In the genomic region with DNA sequence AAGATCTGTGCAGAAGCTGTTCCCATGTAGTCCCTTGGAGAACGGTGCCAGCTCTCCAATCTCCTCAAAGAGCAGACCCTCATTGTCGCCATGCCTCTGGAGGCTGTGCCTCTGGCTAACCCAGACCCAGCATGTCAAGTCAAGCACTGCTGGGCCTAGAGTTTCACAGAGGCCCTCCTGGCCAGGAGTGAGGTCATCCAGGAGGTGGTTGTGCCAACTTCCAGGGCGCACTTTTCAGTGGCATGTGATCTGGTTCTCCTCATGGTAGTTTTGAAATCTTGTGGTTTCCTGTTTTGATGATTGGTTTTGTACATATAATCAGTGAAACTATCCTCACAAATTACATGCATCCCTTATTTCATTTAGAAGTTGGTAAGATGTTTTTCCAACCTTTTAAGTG, we compare ENCODE assay signal across 12 cellular contexts.
DNase-seq lines count a peak whose midpoint lies in the region; ATAC-seq and TF ChIP-seq lines count a peak whose summit lies in the region.
"Had no signal": no experiment of that assay in that cellular context is flagged by ENCODE, and none has a peak within 500 bp of the region (broad histone marks: within the 10 kb centered on the region; RNA-seq: fewer than 3 reads in every experiment).

No MANE protein-coding gene starts in this region.

- POLR2A ChIA-PET in GM10248 (lab: Yijun Ruan, JAX): no interaction called here

- peaks cover 41% of the 10 kb centered on the region for H3K4me1 Mint-ChIP-seq in nephron progenitor cell

- H3K27ac Mint-ChIP-seq in nephron progenitor cell: no peak overlapping the region

- no peaks in the 10 kb centered on the region for H3K9me3 Mint-ChIP-seq in nephron progenitor cell
- H3K9me3 Mint-ChIP-seq: nephron had no signal

- H3K36me3 Mint-ChIP-seq in nephron progenitor cell (ENCODE audit: low read depth): peaks cover 5% of the 10 kb centered on the region

- no peaks in the 10 kb centered on the region for H3K27me3 Mint-ChIP-seq in nephron progenitor cell (ENCODE audit: low read depth, poor library complexity)

- CTCF ChIA-PET in GM10248 (lab: Yijun Ruan, JAX): interaction anchor here (0.9 to 2.5 kb wide), 7 partner anchors 8 to 73 kb away, joined by 3 to 8 read pairs (median 4); no protein-coding TSS in a partner anchor

- H3K4me3 Mint-ChIP-seq in nephron progenitor cell: no peak overlapping the region
- H3K4me3 Mint-ChIP-seq: nephron had no signal

- peak; percentile 93 for ATAC-seq in left lobe of liver

- TF ChIP-seq CTCF in cardiac fibroblast (IDR thresholded peaks at IDR 0.05; ENCODE audit: low read depth, low read length) (no peak), GM10248 (IDR thresholded peaks at IDR 0.05; ENCODE audit: control extremely low read depth, extremely low read depth, low read depth, missing control alignments) (no peak), nephron progenitor cell (IDR thresholded peaks at IDR 0.05) (no peak)

- no peak overlapping the region for H3K4me3 ChIP-seq in cardiac fibroblast (replicated peaks in 1 of 2; ENCODE audit: low read depth in 2 of 2, low read length in 2 of 2)
- H3K4me3 ChIP-seq: SK-N-MC, vagina had no signal

- peak; percentile 13 for DNase-seq in A172 (ENCODE audit: low spot score)
- peak; percentile 43 for DNase-seq in LHCN-M2 (ENCODE audit: low read depth)
- DNase-seq in cardiac fibroblast (ENCODE audit: low read depth in 2 of 2): peak; percentile 52 to 94
- DNase-seq in left lobe of liver (ENCODE audit: low spot score): peak; percentile 81
- no peak for DNase-seq in GM10248 (ENCODE audit: extremely low spot score)
- no peak for DNase-seq in nephron progenitor cell
- no peak for DNase-seq in DMS 273 (lab: John Stamatoyannopoulos, UW; ENCODE audit: unreplicated experiment)
- no peak for DNase-seq in islet precursor cell
- DNase-seq: NCI-H2029 had no signal

Comparison
In these comparisons a context has a peak if more than half of its experiments do, and no peak if none do; other contexts are left out.
1. DNase-seq: peak in A172 (single experiment), LHCN-M2 (single experiment), cardiac fibroblast (2 of 2) and left lobe of liver (single experiment); none in GM10248 (single experiment), nephron progenitor cell (single experiment), DMS 273 (single experiment) and islet precursor cell (single experiment).